ENCODE assay signal across 8 cellular contexts in genomic region chr4:88697113-88697512, GRCh38. TPM values are rescaled to one million over a fixed set of nuclear protein-coding genes. Genes with fewer than 3 reads are reported as not detected.
A peak's percentile ranks its signal among the peaks of the same experiment; 100 is the strongest.
DNase-seq lines count a peak whose midpoint lies in the region; ATAC-seq and TF ChIP-seq lines count a peak whose summit lies in the region.

No MANE protein-coding gene starts in this region.

- no peaks in the 10 kb centered on the region for H3K27me3 Mint-ChIP-seq in MCF 10A (ENCODE audit: insufficient read depth, unreplicated experiment)

- peak overlapping the region; percentile 53 for H3K4me3 Mint-ChIP-seq in MCF 10A (ENCODE audit: unreplicated experiment)
- H3K4me3 Mint-ChIP-seq in stimulated activated effector memory CD8-positive, alpha-beta T cell treated with anti-CD3 and anti-CD28 coated beads, Interleukin-12 subunit alpha, Interleukin-12 subunit beta, amount 100 ng/mL, for 72 hours: peak overlapping the region; percentile 80

- POLR2A ChIA-PET in MCF 10A (lab: Yijun Ruan, JAX): interaction anchor here (0.9 kb wide), 2 partner anchors 168 to 676 kb away, joined by 3 read pairs; no protein-coding TSS in a partner anchor

- ATAC-seq in stimulated activated effector memory CD8-positive, alpha-beta T cell treated with anti-CD3 and anti-CD28 coated beads, Interleukin-12 subunit alpha, Interleukin-12 subunit beta, amount 100 ng/mL, for 72 hours: peak; percentile 55
- ATAC-seq in HG02571 (IDR thresholded peaks at IDR 0.05; ENCODE audit: unreplicated experiment) (no peak), HG03469 (IDR thresholded peaks at IDR 0.05; ENCODE audit: unreplicated experiment) (no peak)

- TF ChIP-seq CTCF in MCF 10A (IDR thresholded peaks at IDR 0.05; ENCODE audit: unreplicated experiment): no peak

- no peaks in the 10 kb centered on the region for H3K9me3 ChIP-seq in NT2/D1 (ENCODE audit: insufficient read depth, low read length)

- no peaks in the 10 kb centered on the region for H3K36me3 ChIP-seq in NT2/D1 (ENCODE audit: insufficient read depth, insufficient read length, low read length)

- H3K27me3 ChIP-seq in NT2/D1 (ENCODE audit: insufficient read depth, insufficient read length): peaks cover 21% of the 10 kb centered on the region

- intact Hi-C loops in MCF 10A (cut with micrococcal nuclease): no loop called here

- H3K9me3 Mint-ChIP-seq in MCF 10A (ENCODE audit: unreplicated experiment): no peaks in the 10 kb centered on the region
- H3K9me3 Mint-ChIP-seq in stimulated activated effector memory CD8-positive, alpha-beta T cell treated with anti-CD3 and anti-CD28 coated beads, Interleukin-12 subunit alpha, Interleukin-12 subunit beta, amount 100 ng/mL, for 72 hours: no peaks in the 10 kb centered on the region

- no peaks in the 10 kb centered on the region for H3K4me1 ChIP-seq in NT2/D1 (ENCODE audit: insufficient read depth, insufficient read length)

- H3K4me1 Mint-ChIP-seq in MCF 10A (ENCODE audit: insufficient read depth, unreplicated experiment): no peaks in the 10 kb centered on the region
- peaks cover 14% of the 10 kb centered on the region for H3K4me1 Mint-ChIP-seq in stimulated activated effector memory CD8-positive, alpha-beta T cell treated with anti-CD3 and anti-CD28 coated beads, Interleukin-12 subunit alpha, Interleukin-12 subunit beta, amount 100 ng/mL, for 72 hours

- H3K36me3 Mint-ChIP-seq in MCF 10A (ENCODE audit: insufficient read depth, unreplicated experiment): peaks cover 39% of the 10 kb centered on the region
- H3K36me3 Mint-ChIP-seq in stimulated activated effector memory CD8-positive, alpha-beta T cell treated with anti-CD3 and anti-CD28 coated beads, Interleukin-12 subunit alpha, Interleukin-12 subunit beta, amount 100 ng/mL, for 72 hours: peaks cover 33% of the 10 kb centered on the region

- no peak overlapping the region for H3K27ac Mint-ChIP-seq in MCF 10A (ENCODE audit: low read depth, unreplicated experiment)
- peak overlapping the region; percentile 86 for H3K27ac Mint-ChIP-seq in stimulated activated effector memory CD8-positive, alpha-beta T cell treated with anti-CD3 and anti-CD28 coated beads, Interleukin-12 subunit alpha, Interleukin-12 subunit beta, amount 100 ng/mL, for 72 hours

- DNase-seq in Daoy (ENCODE audit: low read depth) (peak; percentile 12), NT2/D1 (ENCODE audit: low read depth, low spot score) (no peak), MCF 10A (ENCODE audit: unreplicated experiment) (no peak), left kidney (ENCODE audit: low read depth, low spot score) (peak; percentile 55), NCI-H2227 (lab: John Stamatoyannopoulos, UW; ENCODE audit: unreplicated experiment) (no peak)
- no peak for DNase-seq in stimulated activated effector memory CD8-positive, alpha-beta T cell treated with anti-CD3 and anti-CD28 coated beads, Interleukin-12 subunit alpha, Interleukin-12 subunit beta, amount 100 ng/mL, for 72 hours (ENCODE audit: low spot score in 2 of 2)

- BruUV-seq in MCF 10A (replicated peaks; lab: Mats Ljungman, UMichigan): no TSS peak

- peak overlapping the region; percentile 75 for H3K9ac ChIP-seq in NT2/D1 (ENCODE audit: insufficient read length, low read depth)

- CTCF ChIA-PET in MCF 10A (lab: Yijun Ruan, JAX): interaction anchor here (0.9 to 1.5 kb wide), 3 partner anchors 38 to 157 kb away, joined by 3 read pairs; no protein-coding TSS in a partner anchor

- H3K4me3 ChIP-seq in NT2/D1 (ENCODE audit: insufficient read length, low read depth): peak overlapping the region; percentile 77

RNA-seq across cellular contexts. Expression of gene NAP1L5, which starts 0.5 kb away (rescaled TPM):
- total RNA-seq in Daoy (2014; rRNA removed; shearing (Covaris generic)): 2.4 and 4.7 TPM in 2 replicates
- total RNA-seq in MCF 10A (2022): 0.27 and 0.30 TPM in 2 replicates

Comparison
In these comparisons a context has a peak if more than half of its experiments do, and no peak if none do; other contexts are left out.
1. DNase-seq: peak in Daoy (single experiment) and left kidney (single experiment); none in NT2/D1 (single experiment), MCF 10A (single experiment), stimulated activated effector memory CD8-positive, alpha-beta T cell treated with anti-CD3 and anti-CD28 coated beads, Interleukin-12 subunit alpha, Interleukin-12 subunit beta, amount 100 ng/mL, for 72 hours (0 of 2) and NCI-H2227 (single experiment).